ENCODE assay signal across 8 cellular contexts in genomic region chr6:12150812-12151432, GRCh38.
A peak's percentile ranks its signal among the peaks of the same experiment; 100 is the strongest.
DNase-seq lines count a peak whose midpoint lies in the region; ATAC-seq, FAIRE-seq and TF ChIP-seq lines count a peak whose summit lies in the region.
"Had no signal": no experiment of that assay in that cellular context is flagged by ENCODE, and none has a peak within 500 bp of the region (broad histone marks: within the 10 kb centered on the region; RNA-seq: fewer than 3 reads in every experiment).

No MANE protein-coding gene starts in this region.

- TF ChIP-seq EP300 in GM12878 (IDR thresholded peaks at IDR 0.05; ENCODE audit: borderline replicate concordance in 1 of 2, control insufficient read depth in 1 of 2, low read depth in 2 of 2, low read length in 2 of 2), result no peak
- no peak for TF ChIP-seq EP300 in gastroesophageal sphincter (IDR thresholded peaks at IDR 0.05)

- H3K4me3 Mint-ChIP-seq in mesothelial cell of epicardium, result no peak overlapping the region

- no peak overlapping the region for H3K4me2 ChIP-seq in GM12878 (ENCODE audit: control insufficient read depth, insufficient read depth)

- SMC1A ChIA-PET in GM12878 (lab: Charles Lee; ENCODE audit: uncharacterized antibody, unreplicated experiment), result no interaction called here

- H3K4me1 ChIP-seq in GM12878 (ENCODE audit: control insufficient read depth, insufficient read depth, low read length), result no peaks in the 10 kb centered on the region
- H3K4me1 ChIP-seq in gastroesophageal sphincter, result no peaks in the 10 kb centered on the region
- H3K4me1 ChIP-seq: parathyroid adenoma had no signal

- in situ Hi-C loops in GM12878 (cut with MboI), result no loop called here

- H3K4me1 Mint-ChIP-seq in mesothelial cell of epicardium, result peaks cover 10% of the 10 kb centered on the region

- 57% methylated on average over 7 of the region's 7 CpGs for WGBS in GM12878 (ENCODE audit: insufficient coverage, insufficient replicate concordance, low lambda C conversion rate, missing lambda C conversion rate)
- 57 to 62% methylated on average over 7 of the region's 7 CpGs for WGBS in gastroesophageal sphincter (ENCODE audit: low coverage in 1 of 2), 2 donors

- H3K9me3 ChIP-seq in GM12878 (replicated peaks; ENCODE audit: control insufficient read depth, insufficient read depth, low read length), result no peaks in the 10 kb centered on the region; the same call in 2 of the 3 replicates
- H3K9me3 ChIP-seq in gastroesophageal sphincter, result no peaks in the 10 kb centered on the region

- H3K4me3 ChIP-seq in GM12878, result no peak overlapping the region
- H3K4me3 ChIP-seq in gastroesophageal sphincter, result no peak overlapping the region

- TF ChIP-seq RAD21 in GM12878 (IDR thresholded peaks at IDR 0.05; ENCODE audit: insufficient read depth, low read depth, low read length), result peak; percentile 63

- intact Hi-C loops in GM12878 (cut with micrococcal nuclease; ENCODE audit: unreplicated experiment), result loop anchor here (2.0 kb wide), 1 partner anchor 138 kb away; no protein-coding TSS in a partner anchor

- peaks cover 0 to 11% of the 10 kb centered on the region in 2 experiments for H3K36me3 ChIP-seq in GM12878 (ENCODE audit: control insufficient read depth in 2 of 2, insufficient read depth in 2 of 2, low read length in 1 of 2)
- no peaks in the 10 kb centered on the region for H3K36me3 ChIP-seq in gastroesophageal sphincter

- no peak overlapping the region for H3K27ac Mint-ChIP-seq in mesothelial cell of epicardium

- H3K36me3 Mint-ChIP-seq in mesothelial cell of epicardium, result peaks cover 13% of the 10 kb centered on the region

- no peak overlapping the region for H2AFZ ChIP-seq in GM12878 (ENCODE audit: control insufficient read depth, low read depth, low read length)
- H2AFZ ChIP-seq: parathyroid adenoma had no signal

- H3K27ac ChIP-seq in GM12878 (ENCODE audit: control insufficient read depth, insufficient read depth), result no peak overlapping the region
- H3K27ac ChIP-seq in gastroesophageal sphincter, result no peak overlapping the region
- H3K27ac ChIP-seq: parathyroid adenoma had no signal

- H3K27me3 ChIP-seq in GM12878 (replicated peaks in 1 of 2; ENCODE audit: control insufficient read depth in 2 of 2, insufficient read depth in 2 of 2, low read length in 1 of 2) (no peaks in the 10 kb centered on the region), gastroesophageal sphincter (no peaks in the 10 kb centered on the region)

- ATAC-seq in GM12878, result peak; percentile 46; the same call in 2 of the 3 replicates
- no peak for ATAC-seq in gastroesophageal sphincter
- no peak for ATAC-seq in GM21576 (IDR thresholded peaks at IDR 0.05; ENCODE audit: unreplicated experiment)
- no peak for ATAC-seq in HG03159 (IDR thresholded peaks at IDR 0.05; ENCODE audit: unreplicated experiment)

- no peak overlapping the region for H3K9ac ChIP-seq in GM12878 (ENCODE audit: control insufficient read depth, insufficient read depth, low read length)
- H3K9ac ChIP-seq: parathyroid adenoma had no signal

- no peaks in the 10 kb centered on the region for H4K20me1 ChIP-seq in GM12878 (ENCODE audit: control insufficient read depth, insufficient read depth)

- TF ChIP-seq CTCF in GM12874 (IDR thresholded peaks at IDR 0.05; ENCODE audit: insufficient read depth, low read depth, low read length) (peak; percentile 46; the same call in 1 of the 2 replicates), GM12878 (IDR thresholded peaks at IDR 0.05 in 2 of 3, conservative IDR thresholded peaks at IDR 0.05 in 1 of 3; ENCODE audit: control insufficient read depth in 2 of 3, extremely low read depth in 1 of 3, insufficient read depth in 1 of 3, low read depth in 3 of 3, low read length in 3 of 3) (peak; percentile 28 to 40 (median 32)), mesothelial cell of epicardium (IDR thresholded peaks at IDR 0.05; ENCODE audit: unreplicated experiment) (peak; percentile 31), gastroesophageal sphincter (IDR thresholded peaks at IDR 0.05) (peak in 2 of 4 experiments; percentile 9 to 41)

- no peaks in the 10 kb centered on the region for H3K27me3 Mint-ChIP-seq in mesothelial cell of epicardium (ENCODE audit: low read depth)

- FAIRE-seq in GM12878 (lab: Jason Lieb, UNC), result no peak

- TF ChIP-seq POLR2A in GM12878 (IDR thresholded peaks at IDR 0.05; ENCODE audit: low read depth, low read length), result no peak
- TF ChIP-seq POLR2A in gastroesophageal sphincter (IDR thresholded peaks at IDR 0.05), result no peak

- CTCF ChIA-PET in GM12878 (lab: Yijun Ruan, JAX), result interaction anchor here (0.6 to 1.2 kb wide), 2 partner anchors 345 to 452 kb away, joined by 3 to 4 read pairs; no protein-coding TSS in a partner anchor

- POLR2A ChIA-PET in GM12878 (lab: Charles Lee), result no interaction called here

- no peaks in the 10 kb centered on the region for H3K79me2 ChIP-seq in GM12878 (ENCODE audit: control insufficient read depth, insufficient read depth, low read length)
- H3K79me2 ChIP-seq: parathyroid adenoma had no signal

- no TSS peak for BruUV-seq in GM12878 (replicated peaks; lab: Mats Ljungman, UMichigan)

- RAD21 ChIA-PET in GM12878 (lab: Charles Lee; ENCODE audit: unreplicated experiment), result no interaction called here

- H3K9me3 Mint-ChIP-seq in mesothelial cell of epicardium, result peaks cover 7% of the 10 kb centered on the region

- DNase-seq in NCI-H2227 treated with DMSO at 0.1 percent for 48 hours (lab: John Stamatoyannopoulos, UW), result peak; percentile 3
- DNase-seq in GM12878 (ENCODE audit: low read depth, low spot score), result no peak
- no peak for DNase-seq in mesothelial cell of epicardium (ENCODE audit: low spot score in 2 of 2, unreplicated experiment in 2 of 2)

TF ChIP-seq in GM12878, 131 proteins besides CTCF, POLR2A, EP300 and RAD21:
- TF ChIP-seq PBX3 (IDR thresholded peaks at IDR 0.05; ENCODE audit: insufficient replicate concordance, low read depth, low read length) (no peak), EGR1 (IDR thresholded peaks at IDR 0.05; ENCODE audit: borderline replicate concordance in 1 of 2, low read depth in 2 of 2, low read length in 2 of 2) (0 out of 3 replicates have a peak, but pooled peaks of 1 of the 2 experiments have one; percentile 6), YBX1 (IDR thresholded peaks at IDR 0.05) (no peak), TCF3 (IDR thresholded peaks at IDR 0.05; ENCODE audit: borderline replicate concordance, insufficient read depth, low read depth, low read length) (no peak), SMC3 (IDR thresholded peaks at IDR 0.05; ENCODE audit: borderline replicate concordance, low read length) (peak; percentile 23; the same call in 1 of the 2 replicates), RBBP5 (conservative IDR thresholded peaks at IDR 0.05) (no peak), CBFB (IDR thresholded peaks at IDR 0.05; ENCODE audit: low read depth) (no peak)
TF ChIP-seq in GM12878: peak in this region for 2.
